In genomic region chr10:102628451-102628911, GRCh38 we compare ENCODE assay signal across 10 cellular contexts. TPM values are rescaled to one million over a fixed set of nuclear protein-coding genes. Genes with fewer than 3 reads are reported as not detected.
DNase-seq lines count a peak whose midpoint lies in the region; ATAC-seq lines count a peak whose summit lies in the region.
"Had no signal": no experiment of that assay in that cellular context is flagged by ENCODE, and none has a peak within 500 bp of the region (broad histone marks: within the 10 kb centered on the region; RNA-seq: fewer than 3 reads in every experiment).

No MANE protein-coding gene starts in this region.

- H3K36me3 Mint-ChIP-seq in activated naive CD4-positive, alpha-beta T cell treated with anti-CD3 and anti-CD28 coated beads, Interleukin-2, amount 50 U/mL, for 72 hours, result no peaks in the 10 kb centered on the region

- no peaks in the 10 kb centered on the region for H3K9me3 Mint-ChIP-seq in activated naive CD4-positive, alpha-beta T cell treated with anti-CD3 and anti-CD28 coated beads, Interleukin-2, amount 50 U/mL, for 72 hours

- peak overlapping the region; percentile 87 for H3K27ac ChIP-seq in iPS-18a (ENCODE audit: low read length)

- H3K9me3 ChIP-seq in iPS-18a (ENCODE audit: control insufficient read depth, low read depth, low read length) (no peaks in the 10 kb centered on the region), skeletal muscle satellite cell (replicated peaks; ENCODE audit: low read length) (no peaks in the 10 kb centered on the region)

- H3K4me1 ChIP-seq in iPS-18a (ENCODE audit: control insufficient read depth, low read depth, low read length) (peaks cover 62% of the 10 kb centered on the region), skeletal muscle satellite cell (ENCODE audit: control insufficient read depth, insufficient read depth, low read length) (peaks cover 78% of the 10 kb centered on the region)

- H3K27ac Mint-ChIP-seq in activated naive CD4-positive, alpha-beta T cell treated with anti-CD3 and anti-CD28 coated beads, Interleukin-2, amount 50 U/mL, for 72 hours, result peak overlapping the region in 1 of 2 donors; percentile 50

- peak overlapping the region; percentile 81 for H3K9ac ChIP-seq in iPS-18a (ENCODE audit: low read length)
- H3K9ac ChIP-seq in skeletal muscle satellite cell (ENCODE audit: low read depth, low read length), result peak overlapping the region; percentile 76

- H3K27me3 ChIP-seq in iPS-18a (ENCODE audit: control insufficient read depth, insufficient read depth, low read length) (no peaks in the 10 kb centered on the region), skeletal muscle satellite cell (ENCODE audit: control insufficient read depth, insufficient read depth, low read length) (no peaks in the 10 kb centered on the region)

- DNase-seq in H4 (ENCODE audit: low spot score) (peak; percentile 24), astrocyte of the hippocampus (ENCODE audit: low read depth, low spot score) (peak; percentile 59), GM03348 (ENCODE audit: low spot score) (no peak)
- DNase-seq in activated naive CD4-positive, alpha-beta T cell treated with anti-CD3 and anti-CD28 coated beads, Interleukin-2, amount 50 U/mL, for 72 hours (ENCODE audit: low spot score in 2 of 2), result no peak
- DNase-seq: activated CD4-positive, CD25-positive, alpha-beta regulatory T cell; stimulated activated naive CD4-positive, alpha-beta T cell treated with Interleukin-2 at 50 U/mL for 16 hours had no signal

- H3K4me3 ChIP-seq in iPS-18a (ENCODE audit: low read length), result no peak overlapping the region
- H3K4me3 ChIP-seq in skeletal muscle satellite cell (ENCODE audit: low read length), result no peak overlapping the region

- H3K36me3 ChIP-seq in iPS-18a (ENCODE audit: control insufficient read depth, low read depth, low read length), result no peaks in the 10 kb centered on the region
- no peaks in the 10 kb centered on the region for H3K36me3 ChIP-seq in skeletal muscle satellite cell (ENCODE audit: insufficient read depth, low read length)

- peak overlapping the region; percentile 37 for H3K4me2 ChIP-seq in skeletal muscle satellite cell (ENCODE audit: low read length)

- ATAC-seq in GM21825 (IDR thresholded peaks at IDR 0.05; ENCODE audit: unreplicated experiment) (no peak), HG02970 (IDR thresholded peaks at IDR 0.05; ENCODE audit: low FRiP score, unreplicated experiment) (no peak)
- no peak for ATAC-seq in activated naive CD4-positive, alpha-beta T cell treated with anti-CD3 and anti-CD28 coated beads, Interleukin-2, amount 50 U/mL, for 72 hours

RNA-seq across cellular contexts. Expression of gene TRIM8, which starts 15.8 kb away (rescaled TPM):
- 15.8 and 18.5 TPM in 2 replicates for total RNA-seq in H4 (2014; rRNA removed; shearing (Covaris generic))
- 62.9 and 69.2 TPM in 2 replicates for total RNA-seq in skeletal muscle satellite cell (2012; rRNA removed)
- 10 to 100 TPM; 22.9 to 47.3 TPM for total RNA-seq in activated naive CD4-positive, alpha-beta T cell treated with anti-CD3 and anti-CD28 coated beads, Interleukin-2, amount 50 U/mL, for 72 hours

Comparison
In these comparisons a context has a peak if more than half of its experiments do, and no peak if none do; other contexts are left out.
1. DNase-seq: peak in H4 (single experiment) and astrocyte of the hippocampus (single experiment); none in GM03348 (single experiment) and activated naive CD4-positive, alpha-beta T cell treated with anti-CD3 and anti-CD28 coated beads, Interleukin-2, amount 50 U/mL, for 72 hours (0 of 2).